28 cellular contexts compared by ENCODE assay signal in the genomic region with DNA sequence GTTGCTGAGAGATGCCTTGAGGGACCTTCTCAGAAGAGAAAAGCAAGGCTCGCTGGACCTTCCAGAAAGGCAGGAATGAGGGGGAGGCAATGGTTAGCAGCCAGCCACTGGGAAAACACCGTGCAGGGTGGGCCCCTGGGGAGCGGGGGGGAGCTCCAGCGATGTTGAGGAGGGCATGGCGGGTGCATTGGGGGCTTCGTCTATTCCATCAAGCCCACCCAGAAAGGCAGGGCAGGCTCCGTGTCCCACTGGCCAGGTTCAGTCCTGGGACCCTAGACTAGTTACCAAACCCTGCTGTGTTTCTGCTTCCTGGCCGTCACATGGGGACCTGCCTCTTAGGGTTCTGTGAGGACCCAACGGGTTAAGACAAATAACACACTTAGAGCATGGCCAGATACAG.
"Had no signal": no experiment of that assay in that cellular context is flagged by ENCODE, and none has a peak within 500 bp of the region (broad histone marks: within the 10 kb centered on the region; RNA-seq: fewer than 3 reads in every experiment).

No MANE protein-coding gene starts in this region.

- H3K4me1 ChIP-seq: left ventricle myocardium inferior, pancreas, prostate gland, testis, upper lobe of left lung, vagina had no signal

- H3K27me3 ChIP-seq: pancreas, testis, thyroid gland, transverse colon, upper lobe of left lung, vagina had no signal

- ATAC-seq: pancreas; right cardiac atrium; sciatic nerve; stimulated activated naive B cell treated with anti-CD40 and anti-IgM and Interleukin-4, amounts not matched to agents 10 μg/mL and 1 μg/mL and 100 μg/mL, for 72 hours; stimulated activated naive CD8-positive, alpha-beta T cell treated with anti-CD3 and anti-CD28 coated beads, Interleukin-15, Interleukin-2, amounts not matched to agents 100 U/mL and 50 U/mL, for 24 hours had no signal

- H3K36me3 Mint-ChIP-seq: immature natural killer cell; mesothelial cell of epicardium; naive B cell; stimulated activated naive B cell treated with anti-CD40 and anti-IgM and Interleukin-4, amounts not matched to agents 10 μg/mL and 1 μg/mL and 100 μg/mL, for 72 hours had no signal

- H3K27ac ChIP-seq: left ventricle myocardium inferior, pancreas, prostate gland, skin epidermis, stomach, testis, transverse colon, upper lobe of left lung, vagina had no signal

- H3K4me3 ChIP-seq: left ventricle myocardium inferior, lung, pancreas, prostate gland, skin epidermis, stomach, testis, thyroid gland, transverse colon, upper lobe of left lung, vagina had no signal

- H3K4me1 Mint-ChIP-seq: stimulated activated naive B cell treated with anti-CD40 and anti-IgM and Interleukin-4, amounts not matched to agents 10 μg/mL and 1 μg/mL and 100 μg/mL, for 72 hours had no signal

- FAIRE-seq: islet of Langerhans, pancreas had no signal

- DNase-seq: hypothalamus; immature natural killer cell; left ventricle myocardium inferior; mesendoderm; naive B cell; nucleus accumbens; pancreas; retina; right cardiac atrium; stimulated activated CD4-positive, alpha-beta T cell treated with anti-CD3 and anti-CD28 coated beads, Interleukin-12 subunit alpha, Interleukin-12 subunit beta, amount 100 ng/mL, for 4 hours; stimulated activated CD4-positive, alpha-beta T cell treated with anti-CD3 and anti-CD28 coated beads, Interleukin-15, amount 100 ng/mL, for 24 hours; stimulated activated CD4-positive, alpha-beta T cell treated with anti-CD3 and anti-CD28 coated beads, Interleukin-2, amount 100 ng/mL, for 24 hours; stimulated activated CD4-positive, alpha-beta T cell treated with anti-CD3 and anti-CD28 coated beads, Interleukin-4, amount 100 ng/mL, for 1 hour; stimulated activated naive B cell treated with anti-CD40 and anti-IgM and Interleukin-4, amounts not matched to agents 10 μg/mL and 1 μg/mL and 100 μg/mL, for 72 hours; stimulated activated naive CD8-positive, alpha-beta T cell treated with anti-CD3 and anti-CD28 coated beads, Interleukin-15, Interleukin-2, amounts not matched to agents 100 U/mL and 50 U/mL, for 24 hours; stomach; testis; thyroid gland; transverse colon; upper lobe of left lung had no signal

- H3K9me3 Mint-ChIP-seq: immature natural killer cell, mesothelial cell of epicardium, nephron had no signal

- H3K36me3 ChIP-seq: left ventricle myocardium inferior, pancreas, prostate gland, stomach, thyroid gland, transverse colon, upper lobe of left lung, vagina had no signal

- H3K9me3 ChIP-seq: left ventricle myocardium inferior, pancreas, prostate gland, stomach, testis, thyroid gland, transverse colon, upper lobe of left lung, vagina had no signal

- H3K27ac Mint-ChIP-seq: immature natural killer cell; mesothelial cell of epicardium; naive B cell; stimulated activated naive B cell treated with anti-CD40 and anti-IgM and Interleukin-4, amounts not matched to agents 10 μg/mL and 1 μg/mL and 100 μg/mL, for 72 hours had no signal

- H3K4me3 Mint-ChIP-seq: immature natural killer cell; mesothelial cell of epicardium; naive B cell; nephron; stimulated activated naive B cell treated with anti-CD40 and anti-IgM and Interleukin-4, amounts not matched to agents 10 μg/mL and 1 μg/mL and 100 μg/mL, for 72 hours had no signal
